Comparison of ENCODE assay signal across 1 cellular context in genomic region chr14:22978873-22979671, GRCh38.
TF ChIP-seq lines count a peak whose summit lies in the region.

No MANE protein-coding gene starts in this region.

TF ChIP-seq in HepG2, 621 proteins besides CTCF, POLR2A, EP300 and RAD21 (continued from another document):
- TF ChIP-seq NCOA1 (CRISPR knock-in tag; IDR thresholded peaks at IDR 0.05) (no peak), ZMYM3 (CRISPR knock-in tag; IDR thresholded peaks at IDR 0.05) (0 out of 2 replicates have a peak, but pooled peaks have one; percentile 51), POLR2AphosphoS2 (IDR thresholded peaks at IDR 0.05; ENCODE audit: low read depth, low read length) (peak; percentile 9; the same call in 1 of the 2 replicates), ZNF724P (CRISPR knock-in tag; IDR thresholded peaks at IDR 0.05; ENCODE audit: borderline replicate concordance) (no peak; the same call in 1 of the 2 replicates), ZNF441 (CRISPR knock-in tag; IDR thresholded peaks at IDR 0.05; ENCODE audit: borderline replicate concordance) (no peak), ZBTB44 (CRISPR knock-in tag; IDR thresholded peaks at IDR 0.05) (0 out of 2 replicates have a peak, but pooled peaks have one; percentile 51), SIN3B (IDR thresholded peaks at IDR 0.05; ENCODE audit: low read length) (0 out of 2 replicates have a peak, but pooled peaks have one; percentile 34), RARA (CRISPR knock-in tag; IDR thresholded peaks at IDR 0.05) (0 out of 2 replicates have a peak, but pooled peaks have one; percentile 16), HCFC1 (IDR thresholded peaks at IDR 0.05; ENCODE audit: low read depth, low read length) (no peak), ARID3A (IDR thresholded peaks at IDR 0.05; ENCODE audit: low read depth, low read length) (no peak), ZNF414 (CRISPR knock-in tag; IDR thresholded peaks at IDR 0.05) (no peak), MAFF (IDR thresholded peaks at IDR 0.05; ENCODE audit: low read depth, low read length) (no peak), GABPA (IDR thresholded peaks at IDR 0.05; ENCODE audit: low read depth, low read length) (no peak), GABPA (CRISPR knock-in tag; IDR thresholded peaks at IDR 0.05; ENCODE audit: low read depth) (no peak), MLX (CRISPR knock-in tag; IDR thresholded peaks at IDR 0.05) (0 out of 2 replicates have a peak, but pooled peaks have one; percentile 20), WIZ (CRISPR knock-in tag; IDR thresholded peaks at IDR 0.05) (0 out of 2 replicates have a peak, but pooled peaks have one; percentile 15), GLI4 (CRISPR knock-in tag; IDR thresholded peaks at IDR 0.05; ENCODE audit: borderline replicate concordance) (peak; percentile 89; the same call in 1 of the 2 replicates), SIX4 (CRISPR knock-in tag; IDR thresholded peaks at IDR 0.05) (no peak), ZNF343 (CRISPR knock-in tag; IDR thresholded peaks at IDR 0.05) (no peak), SRSF1 (optimal IDR thresholded peaks at IDR 0.05; ENCODE audit: low read depth, low read length) (no peak), ZNF281 (CRISPR knock-in tag; IDR thresholded peaks at IDR 0.05; ENCODE audit: borderline replicate concordance) (0 out of 2 replicates have a peak, but pooled peaks have one; percentile 5), ATF5 (CRISPR knock-in tag; IDR thresholded peaks at IDR 0.05; ENCODE audit: low read depth) (no peak), ETV6 (CRISPR knock-in tag; conservative IDR thresholded peaks at IDR 0.05) (peak; percentile 84), ZNF83 (CRISPR knock-in tag; IDR thresholded peaks at IDR 0.05; ENCODE audit: borderline replicate concordance) (no peak), ZNF772 (CRISPR knock-in tag; IDR thresholded peaks at IDR 0.05) (peak; percentile 61; the same call in 1 of the 2 replicates)
